ENCODE assay signal across 8 cellular contexts in the genomic region with DNA sequence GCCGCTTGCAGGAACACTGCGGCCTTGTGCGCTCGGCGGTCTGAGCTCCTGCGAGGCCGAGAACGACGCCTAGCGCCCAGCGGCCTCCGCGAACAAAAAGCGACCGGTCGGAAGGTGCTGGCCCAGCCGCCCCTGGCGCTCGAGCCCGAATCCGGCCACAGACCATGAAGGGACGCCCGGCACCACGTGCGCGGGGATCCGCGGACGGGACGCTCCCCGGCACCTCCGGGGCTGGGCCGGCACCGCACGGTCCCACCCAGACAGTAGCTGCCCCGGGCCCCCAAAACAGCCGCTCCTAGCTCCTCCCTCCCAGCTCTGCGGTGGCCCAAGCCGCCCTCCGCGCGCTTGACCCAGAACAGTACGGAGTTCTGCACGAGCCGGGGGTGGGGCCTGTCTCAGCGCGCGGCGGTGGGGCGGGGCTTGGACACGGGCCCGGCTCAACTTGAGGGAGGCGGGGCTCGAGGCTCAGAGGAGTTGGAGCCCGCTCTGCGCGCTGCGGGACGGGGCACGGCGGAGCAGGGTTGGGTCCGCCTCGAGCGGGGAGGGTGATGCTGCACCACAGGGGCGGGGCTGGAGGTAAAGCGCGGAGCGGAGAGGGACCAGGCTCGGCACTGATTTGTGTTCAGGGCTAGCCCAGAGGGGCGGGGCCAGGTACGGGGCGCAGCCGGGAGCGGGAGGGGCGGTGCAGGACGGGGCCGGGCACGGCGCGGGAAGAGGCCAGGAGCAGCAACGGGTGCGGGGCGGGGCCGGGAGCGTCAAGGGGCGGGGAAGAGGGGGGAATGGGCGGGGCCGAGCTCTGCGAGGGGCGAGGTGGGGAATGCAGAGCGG. TPM values are rescaled to one million over a fixed set of nuclear protein-coding genes. Genes with fewer than 3 reads are reported as not detected.
DNase-seq lines count a peak whose midpoint lies in the region; ATAC-seq and TF ChIP-seq lines count a peak whose summit lies in the region.

No MANE protein-coding gene starts in this region.

- peak overlapping the region; percentile 72 to 99 for H3K27ac ChIP-seq in ovary
- peak overlapping the region; percentile 89 to 95 (median 93) for H3K27ac ChIP-seq in thyroid gland

- peaks cover 6% of the 10 kb centered on the region for H3K27me3 Mint-ChIP-seq in activated naive CD8-positive, alpha-beta T cell treated with anti-CD3 and anti-CD28 coated beads, Interleukin-2, amount 10 ng/mL, durations not matched to agents 7 days and 5 days

- H3K4me3 ChIP-seq in ovary (peak overlapping the region; percentile 92), thyroid gland (replicated peaks in 1 of 3) (peak overlapping the region; percentile 10 to 77 (median 30))

- peak; percentile 44 for TF ChIP-seq POLR2A in GM10847 (IDR thresholded peaks at IDR 0.05; ENCODE audit: extremely low read depth, insufficient read length)
- peak; percentile 83 for TF ChIP-seq POLR2A in ovary (IDR thresholded peaks at IDR 0.05)
- TF ChIP-seq POLR2A in thyroid gland (IDR thresholded peaks at IDR 0.05): peak; percentile 76 to 93

- H3K27me3 ChIP-seq in ovary (no peaks in the 10 kb centered on the region), thyroid gland (no peaks in the 10 kb centered on the region)

- H3K4me1 ChIP-seq in ovary (ENCODE audit: insufficient read depth) (no peaks in the 10 kb centered on the region), thyroid gland (peaks cover 8 to 29% of the 10 kb centered on the region in 2 donors)

- ATAC-seq in HG02588 (IDR thresholded peaks at IDR 0.05; ENCODE audit: unreplicated experiment) (peak; percentile 85), Right ventricle myocardium inferior (peak; percentile 96)
- ATAC-seq in activated naive CD8-positive, alpha-beta T cell treated with anti-CD3 and anti-CD28 coated beads, Interleukin-2, amount 10 ng/mL, durations not matched to agents 7 days and 5 days (ENCODE audit: low read depth): peak; percentile 96

- intact Hi-C loops in Right ventricle myocardium inferior (cut with DNase I): loop anchor here (1.0 to 10.0 kb wide), 4 partner anchors 33 to 394 kb away; partner anchors contain the start of genes AFG3L2, CHMP1B and MPPE1
- intact Hi-C loops in ovary (cut with DNase I): loop anchor here in 3 of 4 donors (2.0 to 5.0 kb wide), 3 partner anchors 33 to 72 kb away; partner anchors contain the start of gene MPPE1 (in 1 of the 3)
- intact Hi-C loops in thyroid gland (cut with DNase I): no loop called here

- peak overlapping the region; percentile 63 for H3K27ac Mint-ChIP-seq in activated naive CD8-positive, alpha-beta T cell treated with anti-CD3 and anti-CD28 coated beads, Interleukin-2, amount 10 ng/mL, durations not matched to agents 7 days and 5 days

- H3K9me3 Mint-ChIP-seq in activated naive CD8-positive, alpha-beta T cell treated with anti-CD3 and anti-CD28 coated beads, Interleukin-2, amount 10 ng/mL, durations not matched to agents 7 days and 5 days: no peaks in the 10 kb centered on the region

- peak; percentile 60 for DNase-seq in NCI-H1092 (lab: John Stamatoyannopoulos, UW)
- peak; percentile 98 for DNase-seq in SKM-1 treated with dmso at 0.1 percent for 144 hours (lab: John Stamatoyannopoulos, UW; ENCODE audit: unreplicated experiment)
- peak; percentile 95 for DNase-seq in activated naive CD8-positive, alpha-beta T cell treated with anti-CD3 and anti-CD28 coated beads, Interleukin-2, amount 10 ng/mL, durations not matched to agents 7 days and 5 days
- peak; percentile 99 for DNase-seq in Right ventricle myocardium inferior (ENCODE audit: missing footprints)
- DNase-seq in ovary: peak; percentile 97 to 99 (median 98)
- peak; percentile 99 for DNase-seq in thyroid gland

- TF ChIP-seq EP300 in ovary (IDR thresholded peaks at IDR 0.05): no peak

- 0 to 1% (median 1%) methylated on average over 51 to 91 of the region's 91 CpGs for WGBS in ovary, 3 donors
- WGBS in thyroid gland, 2 donors: 0 to 1% methylated on average over 8 to 28 of the region's 91 CpGs

- no peaks in the 10 kb centered on the region for H3K36me3 Mint-ChIP-seq in activated naive CD8-positive, alpha-beta T cell treated with anti-CD3 and anti-CD28 coated beads, Interleukin-2, amount 10 ng/mL, durations not matched to agents 7 days and 5 days

- H3K4me1 Mint-ChIP-seq in activated naive CD8-positive, alpha-beta T cell treated with anti-CD3 and anti-CD28 coated beads, Interleukin-2, amount 10 ng/mL, durations not matched to agents 7 days and 5 days: peaks cover 16% of the 10 kb centered on the region

- TF ChIP-seq CTCF in ovary (IDR thresholded peaks at IDR 0.05) (peak in 2 of 3 donors; percentile 29 to 34), thyroid gland (IDR thresholded peaks at IDR 0.05) (peak in 2 of 6 experiments; percentile 7 to 21)

- peak overlapping the region; percentile 81 for H3K4me3 Mint-ChIP-seq in activated naive CD8-positive, alpha-beta T cell treated with anti-CD3 and anti-CD28 coated beads, Interleukin-2, amount 10 ng/mL, durations not matched to agents 7 days and 5 days

- no peaks in the 10 kb centered on the region for H3K9me3 ChIP-seq in ovary
- H3K9me3 ChIP-seq in thyroid gland: no peaks in the 10 kb centered on the region

- POLR2A ChIA-PET in activated naive CD8-positive, alpha-beta T cell treated with anti-CD3 and anti-CD28 coated beads, Interleukin-2, amount 10 ng/mL, durations not matched to agents 7 days and 5 days (lab: Charles Lee): interaction anchor here (1.0 to 1.8 kb wide), 4 partner anchors 14 to 72 kb away, joined by 3 to 10 read pairs (median 4); no protein-coding TSS in a partner anchor

- no peaks in the 10 kb centered on the region for H3K36me3 ChIP-seq in ovary
- H3K36me3 ChIP-seq in thyroid gland: no peaks in the 10 kb centered on the region

RNA-seq across cellular contexts. Expression of gene IMPA2, which starts 0.5 kb away (rescaled TPM):
- 10 to 100 TPM; 12.5 to 15.4 TPM for total RNA-seq in activated naive CD8-positive, alpha-beta T cell treated with anti-CD3 and anti-CD28 coated beads, Interleukin-2, amount 10 ng/mL, durations not matched to agents 7 days and 5 days
- total RNA-seq in Right ventricle myocardium inferior (82.8 TPM), ovary (10 to 100 TPM; 16.8 to 33.5 (median 25.2) TPM), thyroid gland (10 to 100 TPM; 42.5 to 75.8 (median 54.3) TPM)
- polyA plus RNA-seq in ovary: 10 to 100 TPM; 15.4 to 21.1 TPM

Comparison
In these comparisons a context has a peak if more than half of its experiments do, and no peak if none do; other contexts are left out.
1. Peak in every context shown above with its lines: DNase-seq, ATAC-seq, H3K4me3 ChIP-seq and H3K27ac ChIP-seq.